ENCODE assay signal across 39 cellular contexts in genomic region chr7:106374437-106374836, GRCh38.
"Had no signal": no experiment of that assay in that cellular context is flagged by ENCODE, and none has a peak within 500 bp of the region (broad histone marks: within the 10 kb centered on the region; RNA-seq: fewer than 3 reads in every experiment).

No MANE protein-coding gene starts in this region.

- H3K4me1 ChIP-seq: adrenal gland, ascending aorta, body of pancreas, breast epithelium had no signal

- ATAC-seq: activated naive CD4-positive, alpha-beta T cell treated with anti-CD3 and anti-CD28 coated beads, Interleukin-2, amount 50 U/mL, for 72 hours; activated naive CD8-positive, alpha-beta T cell treated with anti-CD3 and anti-CD28 coated beads, Interleukin-2, amount 50 U/mL, for 24 hours; activated T-cell treated with anti-CD3 and anti-CD28 coated beads, Interleukin-2, amount 50 U/mL, for 4 hours; activated T-cell treated with anti-CD3 and anti-CD28 coated beads, Interleukin-2, amount 50 U/mL, for 72 hours; activated T-helper 17 cell treated with anti-CD3 and anti-CD28 coated beads, Interleukin-2, amount 50 U/mL, for 72 hours; body of pancreas had no signal

- H3K27ac ChIP-seq: adrenal gland, ascending aorta, body of pancreas, brain microvascular endothelial cell, breast epithelium, cardiac muscle cell had no signal

- H3K9me3 Mint-ChIP-seq: activated naive CD4-positive, alpha-beta T cell treated with anti-CD3 and anti-CD28 coated beads for 36 hours; activated naive CD4-positive, alpha-beta T cell treated with anti-CD3 and anti-CD28 coated beads, Interleukin-2, amount 10 ng/mL, durations not matched to agents 7 days and 5 days; activated naive CD4-positive, alpha-beta T cell treated with anti-CD3 and anti-CD28 coated beads, Interleukin-2, amount 50 U/mL, for 24 hours; activated naive CD4-positive, alpha-beta T cell treated with anti-CD3 and anti-CD28 coated beads, Interleukin-2, amount 50 U/mL, for 72 hours; activated naive CD8-positive, alpha-beta T cell treated with anti-CD3 and anti-CD28 coated beads for 36 hours; activated naive CD8-positive, alpha-beta T cell treated with anti-CD3 and anti-CD28 coated beads, Interleukin-2, amount 10 ng/mL, durations not matched to agents 7 days and 5 days; activated naive CD8-positive, alpha-beta T cell treated with anti-CD3 and anti-CD28 coated beads, Interleukin-2, amount 50 U/mL, for 24 hours; activated T-cell treated with anti-CD3 and anti-CD28 coated beads, Interleukin-2, amount 50 U/mL, for 24 hours; activated T-cell treated with anti-CD3 and anti-CD28 coated beads, Interleukin-2, amount 50 U/mL, for 4 hours; activated T-cell treated with anti-CD3 and anti-CD28 coated beads, Interleukin-2, amount 50 U/mL, for 72 hours; activated T-helper 1 cell treated with anti-CD3 and anti-CD28 coated beads, Interleukin-12 subunit alpha, Interleukin-12 subunit beta, Interleukin-2, Interleukin-4 antibody, amounts not matched to agents 30 ng/mL and 10 ng/mL and 1 ng/mL, durations not matched to agents 14 hours and 24 hours and 36 hours; activated T-helper 17 cell treated with anti-CD3 and anti-CD28 coated beads, Interleukin-2, amount 50 U/mL, for 72 hours; activated T-helper 2 cell treated with anti-CD3 and anti-CD28 coated beads, Interferon-gamma antibody, Interleukin-2, Interleukin-4, amounts not matched to agents 10 μg/mL and 5 μg/mL and 100 μg/mL, durations not matched to agents 14 hours and 24 hours and 36 hours; brain; central memory CD8-positive, alpha-beta T cell had no signal

- H3K27me3 Mint-ChIP-seq: activated naive CD4-positive, alpha-beta T cell treated with anti-CD3 and anti-CD28 coated beads, Interleukin-2, amount 10 ng/mL, durations not matched to agents 7 days and 5 days; activated naive CD4-positive, alpha-beta T cell treated with anti-CD3 and anti-CD28 coated beads, Interleukin-2, amount 50 U/mL, for 24 hours; activated naive CD8-positive, alpha-beta T cell; activated naive CD8-positive, alpha-beta T cell treated with anti-CD3 and anti-CD28 coated beads, Interleukin-2, amount 10 ng/mL, durations not matched to agents 7 days and 5 days; activated T-helper 17 cell treated with anti-CD3 and anti-CD28 coated beads, Interleukin-2, amount 50 U/mL, for 72 hours; central memory CD8-positive, alpha-beta T cell had no signal

- H3K4me3 ChIP-seq: adrenal gland, ascending aorta, body of pancreas, breast epithelium, cardiac muscle cell had no signal

- FAIRE-seq: astrocyte, bronchial epithelial cell had no signal

- DNase-seq: activated effector memory CD4-positive, alpha-beta T cell treated with anti-CD3 and anti-CD28 coated beads, Interleukin-2, amount 50 U/mL, for 16 hours; activated effector memory CD4-positive, alpha-beta T cell treated with Interleukin-2 at 50 U/mL for 16 hours; activated gamma-delta T cell; activated gamma-delta T cell treated with Interleukin-2 at 50 U/mL for 16 hours; activated naive CD4-positive, alpha-beta T cell; activated naive CD4-positive, alpha-beta T cell treated with anti-CD3 and anti-CD28 coated beads for 36 hours; activated naive CD4-positive, alpha-beta T cell treated with anti-CD3 and anti-CD28 coated beads, Interleukin-2, amount 10 ng/mL, durations not matched to agents 7 days and 5 days; activated naive CD4-positive, alpha-beta T cell treated with anti-CD3 and anti-CD28 coated beads, Interleukin-2, amount 50 U/mL, for 16 hours; activated naive CD4-positive, alpha-beta T cell treated with Interleukin-2 at 50 U/mL for 16 hours; activated naive CD8-positive, alpha-beta T cell treated with anti-CD3 and anti-CD28 coated beads for 36 hours; activated naive CD8-positive, alpha-beta T cell treated with anti-CD3 and anti-CD28 coated beads, Interleukin-2, amount 10 ng/mL, durations not matched to agents 7 days and 5 days; activated naive CD8-positive, alpha-beta T cell treated with anti-CD3 and anti-CD28 coated beads, Interleukin-2, amount 50 U/mL, for 24 hours; activated T-cell treated with anti-CD3 and anti-CD28 coated beads, Interleukin-2, amount 50 U/mL, for 24 hours; activated T-cell treated with anti-CD3 and anti-CD28 coated beads, Interleukin-2, amount 50 U/mL, for 4 hours; activated T-cell treated with anti-CD3 and anti-CD28 coated beads, Interleukin-2, amount 50 U/mL, for 48 hours; activated T-cell treated with anti-CD3 and anti-CD28 coated beads, Interleukin-2, amount 50 U/mL, for 72 hours; adrenal gland; amniotic stem cell; amygdala; anterior cingulate cortex; aorta; body of pancreas; brain microvascular endothelial cell; caudate nucleus; central memory CD4-positive, alpha-beta T cell; cerebellar nuclear complex had no signal

- H3K27ac Mint-ChIP-seq: activated naive CD4-positive, alpha-beta T cell treated with anti-CD3 and anti-CD28 coated beads for 36 hours; activated naive CD4-positive, alpha-beta T cell treated with anti-CD3 and anti-CD28 coated beads, Interleukin-2, amount 10 ng/mL, durations not matched to agents 7 days and 5 days; activated naive CD4-positive, alpha-beta T cell treated with anti-CD3 and anti-CD28 coated beads, Interleukin-2, amount 50 U/mL, for 24 hours; activated naive CD4-positive, alpha-beta T cell treated with anti-CD3 and anti-CD28 coated beads, Interleukin-2, amount 50 U/mL, for 72 hours; activated naive CD8-positive, alpha-beta T cell; activated naive CD8-positive, alpha-beta T cell treated with anti-CD3 and anti-CD28 coated beads for 36 hours; activated naive CD8-positive, alpha-beta T cell treated with anti-CD3 and anti-CD28 coated beads, Interleukin-2, amount 10 ng/mL, durations not matched to agents 7 days and 5 days; activated naive CD8-positive, alpha-beta T cell treated with anti-CD3 and anti-CD28 coated beads, Interleukin-2, amount 50 U/mL, for 24 hours; activated T-cell treated with anti-CD3 and anti-CD28 coated beads, Interleukin-2, amount 50 U/mL, for 24 hours; activated T-cell treated with anti-CD3 and anti-CD28 coated beads, Interleukin-2, amount 50 U/mL, for 72 hours; activated T-helper 1 cell treated with anti-CD3 and anti-CD28 coated beads, Interleukin-12 subunit alpha, Interleukin-12 subunit beta, Interleukin-2, Interleukin-4 antibody, amounts not matched to agents 30 ng/mL and 10 ng/mL and 1 ng/mL, durations not matched to agents 14 hours and 24 hours and 36 hours; activated T-helper 17 cell treated with anti-CD3 and anti-CD28 coated beads, Interleukin-2, amount 50 U/mL, for 72 hours; activated T-helper 2 cell treated with anti-CD3 and anti-CD28 coated beads, Interferon-gamma antibody, Interleukin-2, Interleukin-4, amounts not matched to agents 10 μg/mL and 5 μg/mL and 100 μg/mL, durations not matched to agents 14 hours and 24 hours and 36 hours; brain had no signal

- H3K9me3 ChIP-seq: adrenal gland, ascending aorta, body of pancreas, breast epithelium had no signal

- H3K27me3 ChIP-seq: adrenal gland, ascending aorta, body of pancreas, brain microvascular endothelial cell, breast epithelium, cardiac muscle cell had no signal

- H3K36me3 Mint-ChIP-seq: activated naive CD4-positive, alpha-beta T cell treated with anti-CD3 and anti-CD28 coated beads, Interleukin-2, amount 10 ng/mL, durations not matched to agents 7 days and 5 days; activated naive CD4-positive, alpha-beta T cell treated with anti-CD3 and anti-CD28 coated beads, Interleukin-2, amount 50 U/mL, for 24 hours; activated naive CD4-positive, alpha-beta T cell treated with anti-CD3 and anti-CD28 coated beads, Interleukin-2, amount 50 U/mL, for 72 hours; activated naive CD8-positive, alpha-beta T cell; activated naive CD8-positive, alpha-beta T cell treated with anti-CD3 and anti-CD28 coated beads for 36 hours; activated naive CD8-positive, alpha-beta T cell treated with anti-CD3 and anti-CD28 coated beads, Interleukin-2, amount 10 ng/mL, durations not matched to agents 7 days and 5 days; brain had no signal

- H3K36me3 ChIP-seq: adrenal gland, ascending aorta, brain microvascular endothelial cell, breast epithelium, cardiac muscle cell had no signal

- H3K4me1 Mint-ChIP-seq: activated naive CD4-positive, alpha-beta T cell treated with anti-CD3 and anti-CD28 coated beads, Interleukin-2, amount 10 ng/mL, durations not matched to agents 7 days and 5 days; brain had no signal

- H3K4me3 Mint-ChIP-seq: activated naive CD4-positive, alpha-beta T cell treated with anti-CD3 and anti-CD28 coated beads for 36 hours; activated naive CD4-positive, alpha-beta T cell treated with anti-CD3 and anti-CD28 coated beads, Interleukin-2, amount 10 ng/mL, durations not matched to agents 7 days and 5 days; activated naive CD4-positive, alpha-beta T cell treated with anti-CD3 and anti-CD28 coated beads, Interleukin-2, amount 50 U/mL, for 24 hours; activated naive CD8-positive, alpha-beta T cell; activated naive CD8-positive, alpha-beta T cell treated with anti-CD3 and anti-CD28 coated beads for 36 hours; activated naive CD8-positive, alpha-beta T cell treated with anti-CD3 and anti-CD28 coated beads, Interleukin-2, amount 10 ng/mL, durations not matched to agents 7 days and 5 days; activated naive CD8-positive, alpha-beta T cell treated with anti-CD3 and anti-CD28 coated beads, Interleukin-2, amount 50 U/mL, for 24 hours; activated T-cell treated with anti-CD3 and anti-CD28 coated beads, Interleukin-2, amount 50 U/mL, for 24 hours; activated T-cell treated with anti-CD3 and anti-CD28 coated beads, Interleukin-2, amount 50 U/mL, for 4 hours; activated T-cell treated with anti-CD3 and anti-CD28 coated beads, Interleukin-2, amount 50 U/mL, for 72 hours; activated T-helper 1 cell treated with anti-CD3 and anti-CD28 coated beads, Interleukin-12 subunit alpha, Interleukin-12 subunit beta, Interleukin-2, Interleukin-4 antibody, amounts not matched to agents 30 ng/mL and 10 ng/mL and 1 ng/mL, durations not matched to agents 14 hours and 24 hours and 36 hours; activated T-helper 17 cell treated with anti-CD3 and anti-CD28 coated beads, Interleukin-2, amount 50 U/mL, for 72 hours; brain; central memory CD8-positive, alpha-beta T cell had no signal
